ENCODE assay signal across 8 cellular contexts in the genomic region with DNA sequence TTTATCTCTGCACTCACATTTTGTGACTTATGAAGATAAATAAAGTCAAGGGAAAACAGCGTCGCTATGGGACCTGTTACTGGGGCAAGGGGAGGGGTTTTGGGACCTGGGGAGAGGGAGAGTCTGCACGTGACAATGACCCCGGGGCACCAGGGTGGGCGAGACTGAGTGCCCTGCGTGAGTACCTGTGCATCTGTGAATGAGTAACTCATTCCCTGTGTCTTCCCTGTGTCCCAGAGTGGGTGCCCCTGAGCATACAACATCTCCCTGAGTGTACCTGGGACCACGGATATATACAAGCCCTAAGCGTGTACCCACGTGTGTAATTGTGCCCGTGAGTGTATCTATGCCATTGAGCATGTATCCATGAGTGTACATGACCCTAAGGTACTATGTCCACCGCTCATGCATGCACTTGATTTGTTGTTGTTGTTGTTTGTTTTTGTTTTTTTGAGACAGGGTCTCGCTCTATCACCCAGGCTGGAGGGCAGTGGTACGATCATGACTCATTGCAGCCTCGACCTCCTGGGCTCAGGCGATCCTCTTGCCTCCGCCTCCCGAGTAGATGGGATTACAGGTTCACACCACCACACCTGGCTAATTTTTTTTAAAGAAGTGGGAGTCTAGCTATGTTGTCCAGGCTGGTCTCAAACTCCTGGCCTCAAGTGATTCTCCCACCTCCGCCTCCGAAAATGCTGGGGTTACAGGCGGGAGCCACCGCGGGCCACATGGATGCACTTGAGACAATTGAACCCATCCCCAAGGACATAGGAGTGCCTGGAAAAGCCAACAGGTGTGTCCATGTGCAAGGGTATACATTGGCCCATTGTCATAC. TPM values are rescaled to one million over a fixed set of nuclear protein-coding genes. Genes with fewer than 3 reads are reported as not detected.
A peak's percentile ranks its signal among the peaks of the same experiment; 100 is the strongest.
DNase-seq lines count a peak whose midpoint lies in the region; TF ChIP-seq lines count a peak whose summit lies in the region.

No MANE protein-coding gene starts in this region.

- intact Hi-C loops in CD14-positive monocyte (cut with micrococcal nuclease), result loop anchor here (2.0 to 5.0 kb wide), 4 partner anchors 33 to 119 kb away; a partner anchor contains a TSS
- intact Hi-C loops in dendritic cell treated with granulocyte-macrophage colony-stimulating factor and Interleukin-4, amounts not matched to agents 40 ng/mL and 50 ng/mL, for 4 days (cut with micrococcal nuclease), result loop anchor here (1.0 to 10.0 kb wide), 3 partner anchors 28 to 245 kb away; a partner anchor contains a TSS

- H3K27me3 Mint-ChIP-seq in CD14-positive monocyte (ENCODE audit: low read depth in 3 of 3) (peaks cover 0 to 2% (median 0%) of the 10 kb centered on the region in 3 donors), nephron progenitor cell (ENCODE audit: low read depth, poor library complexity) (peaks cover 42% of the 10 kb centered on the region)
- H3K27me3 Mint-ChIP-seq in dendritic cell treated with granulocyte-macrophage colony-stimulating factor and Interleukin-4, amounts not matched to agents 40 ng/mL and 50 ng/mL, for 4 days, result no peaks in the 10 kb centered on the region

- no peak for TF ChIP-seq CTCF in CD14-positive monocyte (IDR thresholded peaks at IDR 0.05)
- TF ChIP-seq CTCF in nephron progenitor cell (IDR thresholded peaks at IDR 0.05), result no peak

- peak overlapping the region; percentile 93 to 99 (median 98) for H3K27ac Mint-ChIP-seq in CD14-positive monocyte
- peak overlapping the region; percentile 96 for H3K27ac Mint-ChIP-seq in dendritic cell treated with granulocyte-macrophage colony-stimulating factor and Interleukin-4, amounts not matched to agents 40 ng/mL and 50 ng/mL, for 4 days
- no peak overlapping the region for H3K27ac Mint-ChIP-seq in nephron progenitor cell

- H3K4me1 Mint-ChIP-seq in CD14-positive monocyte (peaks cover 62% of the 10 kb centered on the region), nephron progenitor cell (peaks cover 31% of the 10 kb centered on the region)
- H3K4me1 Mint-ChIP-seq in dendritic cell treated with granulocyte-macrophage colony-stimulating factor and Interleukin-4, amounts not matched to agents 40 ng/mL and 50 ng/mL, for 4 days (ENCODE audit: low read depth), result peaks cover 68% of the 10 kb centered on the region

- H3K36me3 ChIP-seq in KOPT-K1 (ENCODE audit: insufficient read depth, low read length), result peaks cover 19% of the 10 kb centered on the region

- no peaks in the 10 kb centered on the region for H3K9me3 Mint-ChIP-seq in CD14-positive monocyte
- H3K9me3 Mint-ChIP-seq in dendritic cell treated with granulocyte-macrophage colony-stimulating factor and Interleukin-4, amounts not matched to agents 40 ng/mL and 50 ng/mL, for 4 days, result no peaks in the 10 kb centered on the region
- H3K9me3 Mint-ChIP-seq in nephron progenitor cell, result no peaks in the 10 kb centered on the region

- DNase-seq in CD14-positive monocyte (ENCODE audit: low spot score) (no peak), nephron progenitor cell (no peak), NAMALWA (ENCODE audit: low spot score) (no peak), Ammon's horn (ENCODE audit: low spot score) (no peak), NCI-H526 treated with DMSO at 0.1 percent for 48 hours (lab: John Stamatoyannopoulos, UW) (no peak), middle frontal gyrus (ENCODE audit: extremely low spot score, low spot score) (no peak)

- H3K36me3 Mint-ChIP-seq in CD14-positive monocyte (peaks cover 14 to 36% of the 10 kb centered on the region in 2 donors), nephron progenitor cell (ENCODE audit: low read depth) (peaks cover 17% of the 10 kb centered on the region)
- peaks cover 39% of the 10 kb centered on the region for H3K36me3 Mint-ChIP-seq in dendritic cell treated with granulocyte-macrophage colony-stimulating factor and Interleukin-4, amounts not matched to agents 40 ng/mL and 50 ng/mL, for 4 days (ENCODE audit: low read depth)

- H3K9me3 ChIP-seq in KOPT-K1 (ENCODE audit: insufficient read depth, low read length, poor library complexity, severe bottlenecking), result no peaks in the 10 kb centered on the region

- H3K4me3 Mint-ChIP-seq in CD14-positive monocyte, result peak overlapping the region; percentile 69 to 71
- peak overlapping the region; percentile 98 for H3K4me3 Mint-ChIP-seq in dendritic cell treated with granulocyte-macrophage colony-stimulating factor and Interleukin-4, amounts not matched to agents 40 ng/mL and 50 ng/mL, for 4 days
- H3K4me3 Mint-ChIP-seq in nephron progenitor cell, result peak overlapping the region; percentile 64

- H3K27ac ChIP-seq in KOPT-K1 (ENCODE audit: low read depth, low read length, poor library complexity, severe bottlenecking), result peak overlapping the region; percentile 83

RNA-seq across cellular contexts. Expression of a gene that starts 0.6 kb away (rescaled TPM):
- polyA plus RNA-seq in CD14-positive monocyte, result 100 to 1,000 TPM; 414 to 449 TPM

RNA-seq across cellular contexts. Expression of a gene that starts 3.1 kb away (rescaled TPM):
- polyA plus RNA-seq in CD14-positive monocyte, result 100 to 1,000 TPM in 1 of 2 donors, 10 to 100 TPM in 1; 79.4 to 104 TPM

RNA-seq across cellular contexts. Expression of a gene that starts 11.1 kb away (rescaled TPM):
- 100 to 1,000 TPM in 1 of 2 donors, 10 to 100 TPM in 1; 60.0 to 119 TPM for polyA plus RNA-seq in CD14-positive monocyte

RNA-seq across cellular contexts. Expression of a gene that starts 21.9 kb away (rescaled TPM):
- polyA plus RNA-seq in CD14-positive monocyte, result 1 to 10 TPM; 1.1 to 2.1 TPM

RNA-seq across cellular contexts. Expression of a gene that starts 43.1 kb away (rescaled TPM):
- polyA plus RNA-seq in CD14-positive monocyte, result 100 to 1,000 TPM; 249 to 327 TPM
